8 cellular contexts compared by ENCODE assay signal in genomic region chr11:16902979-16903378, GRCh38.
DNase-seq lines count a peak whose midpoint lies in the region; ATAC-seq and TF ChIP-seq lines count a peak whose summit lies in the region.

No MANE protein-coding gene starts in this region.

- no peaks in the 10 kb centered on the region for H3K36me3 Mint-ChIP-seq in activated CD4-positive, alpha-beta memory T cell treated with anti-CD3 and anti-CD28 coated beads, Interleukin-2, amount 10 ng/mL, durations not matched to agents 7 days and 5 days (ENCODE audit: low read depth)
- no peaks in the 10 kb centered on the region for H3K36me3 Mint-ChIP-seq in CD14-positive monocyte

- no peaks in the 10 kb centered on the region for H3K36me3 ChIP-seq in BLaER1

- no peak for TF ChIP-seq CTCF in CD14-positive monocyte (IDR thresholded peaks at IDR 0.05)

- no peaks in the 10 kb centered on the region for H4K20me1 ChIP-seq in BLaER1

- no peaks in the 10 kb centered on the region; the same call in 1 of the 2 replicates for H3K9me3 ChIP-seq in BLaER1

- H3K4me3 ChIP-seq in BLaER1: peak overlapping the region; percentile 22; the same call in 1 of the 2 replicates

- no peak for DNase-seq in activated CD4-positive, alpha-beta memory T cell treated with anti-CD3 and anti-CD28 coated beads, Interleukin-2, amount 10 ng/mL, durations not matched to agents 7 days and 5 days
- no peak for DNase-seq in NCI-H774 (lab: John Stamatoyannopoulos, UW)
- DNase-seq in A172 (ENCODE audit: low spot score): no peak
- DNase-seq in NCI-H510A treated with DMSO at 0.1 percent for 48 hours (lab: John Stamatoyannopoulos, UW): no peak
- no peak for DNase-seq in CD14-positive monocyte (ENCODE audit: low spot score)

- no peaks in the 10 kb centered on the region for H3K27me3 ChIP-seq in BLaER1

- peak; percentile 63 for ATAC-seq in GM19023 (IDR thresholded peaks at IDR 0.05; ENCODE audit: unreplicated experiment)
- peak; percentile 63 for ATAC-seq in HG03025 (IDR thresholded peaks at IDR 0.05; ENCODE audit: low FRiP score, unreplicated experiment)

- H3K4me3 Mint-ChIP-seq in activated CD4-positive, alpha-beta memory T cell treated with anti-CD3 and anti-CD28 coated beads, Interleukin-2, amount 10 ng/mL, durations not matched to agents 7 days and 5 days: peak overlapping the region; percentile 6
- H3K4me3 Mint-ChIP-seq in CD14-positive monocyte: no peak overlapping the region

- H3K4me1 Mint-ChIP-seq in activated CD4-positive, alpha-beta memory T cell treated with anti-CD3 and anti-CD28 coated beads, Interleukin-2, amount 10 ng/mL, durations not matched to agents 7 days and 5 days: peaks cover 24% of the 10 kb centered on the region
- peaks cover 12% of the 10 kb centered on the region for H3K4me1 Mint-ChIP-seq in CD14-positive monocyte

- no peaks in the 10 kb centered on the region for H3K27me3 Mint-ChIP-seq in activated CD4-positive, alpha-beta memory T cell treated with anti-CD3 and anti-CD28 coated beads, Interleukin-2, amount 10 ng/mL, durations not matched to agents 7 days and 5 days
- H3K27me3 Mint-ChIP-seq in CD14-positive monocyte (ENCODE audit: low read depth in 3 of 3): no peaks in the 10 kb centered on the region

- peaks cover 46% of the 10 kb centered on the region for H3K4me1 ChIP-seq in BLaER1

- CTCF ChIA-PET in activated CD4-positive, alpha-beta memory T cell treated with anti-CD3 and anti-CD28 coated beads, Interleukin-2, amount 10 ng/mL, durations not matched to agents 7 days and 5 days (lab: Charles Lee): no interaction called here

- no peaks in the 10 kb centered on the region for H3K9me3 Mint-ChIP-seq in activated CD4-positive, alpha-beta memory T cell treated with anti-CD3 and anti-CD28 coated beads, Interleukin-2, amount 10 ng/mL, durations not matched to agents 7 days and 5 days
- peaks cover 0 to 3% (median 0%) of the 10 kb centered on the region in 7 donors for H3K9me3 Mint-ChIP-seq in CD14-positive monocyte

- peak overlapping the region; percentile 72 for H3K4me2 ChIP-seq in BLaER1

- intact Hi-C loops in CD14-positive monocyte (cut with micrococcal nuclease): no loop called here

- peak overlapping the region; percentile 74 for H3K27ac ChIP-seq in BLaER1

- H3K9ac ChIP-seq in BLaER1: peak overlapping the region; percentile 32; the same call in 1 of the 2 replicates

- H3K27ac Mint-ChIP-seq in activated CD4-positive, alpha-beta memory T cell treated with anti-CD3 and anti-CD28 coated beads, Interleukin-2, amount 10 ng/mL, durations not matched to agents 7 days and 5 days: peak overlapping the region; percentile 74
- H3K27ac Mint-ChIP-seq in CD14-positive monocyte: no peak overlapping the region

- POLR2A ChIA-PET in activated CD4-positive, alpha-beta memory T cell treated with anti-CD3 and anti-CD28 coated beads, Interleukin-2, amount 10 ng/mL, durations not matched to agents 7 days and 5 days (lab: Charles Lee): interaction anchor here (0.7 kb wide), 1 partner anchor 175 kb away, joined by 3 read pairs; the partner anchor contains the start of gene RPS13
